Comparison of ENCODE assay signal across 8 cellular contexts in the genomic region with DNA sequence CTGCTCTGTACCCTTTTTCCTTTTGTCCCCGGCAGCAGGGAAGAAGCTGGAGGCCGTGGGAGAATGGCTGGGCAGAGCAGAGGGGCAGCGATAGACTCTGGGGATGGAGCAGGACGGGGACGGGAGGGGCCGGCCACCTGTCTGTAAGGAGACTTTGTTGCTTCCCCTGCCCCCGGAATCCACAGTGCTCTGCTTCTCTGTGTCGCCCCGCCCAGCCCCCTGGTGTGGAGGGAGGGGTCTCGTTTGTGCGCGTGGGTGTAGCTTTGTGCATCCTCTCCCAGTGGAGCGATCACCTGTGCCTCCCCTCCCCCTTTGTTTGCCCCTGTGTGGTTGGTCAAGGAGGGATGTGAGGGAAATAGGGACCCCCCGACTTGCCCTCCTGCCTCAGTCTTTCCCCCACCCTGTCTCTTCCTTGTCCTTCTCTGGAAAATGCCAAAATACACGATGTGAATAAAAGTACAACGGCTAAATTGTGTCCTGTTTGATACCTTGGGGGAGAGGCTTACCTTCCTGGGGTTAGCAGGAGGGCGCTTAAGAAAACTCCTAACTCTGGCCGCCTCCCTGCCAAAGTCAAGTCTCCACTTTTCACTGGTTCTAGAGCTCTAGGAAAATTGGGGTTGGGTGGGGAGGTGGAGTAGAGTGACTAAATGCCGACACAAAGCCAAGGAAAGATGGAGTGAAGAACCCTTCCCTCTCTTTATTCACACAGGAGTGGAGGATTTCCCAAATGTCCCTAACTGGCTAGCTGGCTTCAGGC. TPM values are rescaled to one million over a fixed set of nuclear protein-coding genes. Genes with fewer than 3 reads are reported as not detected.
DNase-seq lines count a peak whose midpoint lies in the region; ATAC-seq and TF ChIP-seq lines count a peak whose summit lies in the region.

No MANE protein-coding gene starts in this region.

- in situ Hi-C loops in transverse colon (cut with MboI; ENCODE audit: low pct_ligation_motif_present in 1 of 4, low pct_unique_long_range_greater_than_20kb in 1 of 4, low sequenced_read_pairs in 3 of 4): no loop called here

- H3K9me3 Mint-ChIP-seq in activated T-cell treated with anti-CD3 and anti-CD28 coated beads, Interleukin-2, amount 50 U/mL, for 72 hours: no peaks in the 10 kb centered on the region

- WGBS in lung, 2 donors: 84 to 87% methylated on average over 19 of the region's 19 CpGs
- 76 to 82% methylated on average over 4 to 19 of the region's 19 CpGs for WGBS in transverse colon (ENCODE audit: low coverage in 1 of 2), 2 donors

- H3K36me3 ChIP-seq in ascending aorta (peaks cover 54 to 61% of the 10 kb centered on the region in 2 donors), lung (ENCODE audit: control insufficient read depth in 2 of 2, insufficient read depth in 2 of 2, low read length in 2 of 2) (peaks cover 4 to 39% of the 10 kb centered on the region in 2 donors), transverse colon (peaks cover 0 to 30% (median 9%) of the 10 kb centered on the region in 4 donors)

- intact Hi-C loops in ascending aorta (cut with DNase I) (loop anchor here (2.0 kb wide), 1 partner anchor 14 kb away; the partner anchor contains the start of gene USP5), transverse colon (cut with DNase I; ENCODE audit: low total_unique reads) (loop anchor here (2.0 kb wide), 1 partner anchor 242 kb away; the partner anchor contains the start of gene C1RL)

- H3K27ac ChIP-seq in ascending aorta (peak overlapping the region; percentile 99), lung (ENCODE audit: low read depth in 1 of 2, low read length in 1 of 2) (peak overlapping the region; percentile 71 to 91), transverse colon (peak overlapping the region; percentile 97 to 99 (median 98))

- no peaks in the 10 kb centered on the region for H3K27me3 ChIP-seq in ascending aorta
- no peaks in the 10 kb centered on the region for H3K27me3 ChIP-seq in lung (ENCODE audit: control insufficient read depth, insufficient read depth)
- no peaks in the 10 kb centered on the region for H3K27me3 ChIP-seq in transverse colon

- no peak for TF ChIP-seq EP300 in transverse colon (IDR thresholded peaks at IDR 0.05; ENCODE audit: low read depth)

- H3K4me1 Mint-ChIP-seq in activated T-cell treated with anti-CD3 and anti-CD28 coated beads, Interleukin-2, amount 50 U/mL, for 72 hours (ENCODE audit: low read depth): peaks cover 50% of the 10 kb centered on the region

- TF ChIP-seq POLR2A in transverse colon (IDR thresholded peaks at IDR 0.05): no peak

- TF ChIP-seq CTCF in ascending aorta (IDR thresholded peaks at IDR 0.05) (no peak), lung (IDR thresholded peaks at IDR 0.05; ENCODE audit: control extremely low read depth, extremely low read depth) (no peak), transverse colon (IDR thresholded peaks at IDR 0.05) (no peak)

- peak overlapping the region; percentile 94 to 98 for H3K4me3 Mint-ChIP-seq in activated T-cell treated with anti-CD3 and anti-CD28 coated beads, Interleukin-2, amount 50 U/mL, for 72 hours

- DNase-seq in activated T-cell treated with anti-CD3 and anti-CD28 coated beads, Interleukin-2, amount 50 U/mL, for 72 hours: no peak
- no peak for DNase-seq in activated T-cell treated with anti-CD3 and anti-CD28 coated beads, Interleukin-2, amount 50 U/mL, for 1 hour
- DNase-seq in ascending aorta (ENCODE audit: low spot score in 2 of 2): no peak
- no peak for DNase-seq in lung (ENCODE audit: low spot score)
- no peak for DNase-seq in transverse colon
- no peak for DNase-seq in kidney tubule cell (ENCODE audit: low spot score)
- DNase-seq in SK-N-DZ (ENCODE audit: low spot score): no peak

- peaks cover 7 to 32% of the 10 kb centered on the region in 2 donors for H3K4me1 ChIP-seq in ascending aorta
- peaks cover 0 to 13% of the 10 kb centered on the region in 2 donors for H3K4me1 ChIP-seq in lung (ENCODE audit: control insufficient read depth in 2 of 2, insufficient read depth in 2 of 2, low read length in 2 of 2)
- peaks cover 16 to 37% (median 31%) of the 10 kb centered on the region in 4 donors for H3K4me1 ChIP-seq in transverse colon

- H3K9me3 ChIP-seq in ascending aorta (no peaks in the 10 kb centered on the region), lung (ENCODE audit: control insufficient read depth in 2 of 2, insufficient read depth in 1 of 2, low read length in 1 of 2) (no peaks in the 10 kb centered on the region), transverse colon (no peaks in the 10 kb centered on the region)

- no peak overlapping the region for H3K27ac Mint-ChIP-seq in activated T-cell treated with anti-CD3 and anti-CD28 coated beads, Interleukin-2, amount 50 U/mL, for 72 hours

- peaks cover 20 to 21% of the 10 kb centered on the region in 2 donors for H3K36me3 Mint-ChIP-seq in activated T-cell treated with anti-CD3 and anti-CD28 coated beads, Interleukin-2, amount 50 U/mL, for 72 hours (ENCODE audit: insufficient read depth in 2 of 2)

- peak overlapping the region; percentile 91 to 94 for H3K4me3 ChIP-seq in ascending aorta
- no peak overlapping the region for H3K4me3 ChIP-seq in lung
- H3K4me3 ChIP-seq in transverse colon: peak overlapping the region in 2 of 4 donors; percentile 93 to 99

- no peaks in the 10 kb centered on the region for H3K27me3 Mint-ChIP-seq in activated T-cell treated with anti-CD3 and anti-CD28 coated beads, Interleukin-2, amount 50 U/mL, for 72 hours (ENCODE audit: low read depth)

- no peak for ATAC-seq in activated T-cell treated with anti-CD3 and anti-CD28 coated beads, Interleukin-2, amount 50 U/mL, for 72 hours (replicated peaks in 1 of 2)
- no peak for ATAC-seq in lung (ENCODE audit: insufficient read depth, low FRiP score)
- ATAC-seq in HG03439 (IDR thresholded peaks at IDR 0.05; ENCODE audit: unreplicated experiment): no peak

RNA-seq across cellular contexts. Expression of gene TPI1, which starts 1.0 kb away (rescaled TPM):
- 100 to 1,000 TPM; 504 to 562 TPM for total RNA-seq in activated T-cell treated with anti-CD3 and anti-CD28 coated beads, Interleukin-2, amount 50 U/mL, for 72 hours
- total RNA-seq in ascending aorta (482 TPM), lung (100 to 1,000 TPM; 256 to 507 TPM), transverse colon (100 to 1,000 TPM; 360 to 671 (median 400) TPM)
- 1,000 to 10,000 TPM in 1 of 2 donors, 100 to 1,000 TPM in 1; 362 to 1,097 TPM for polyA plus RNA-seq in lung
- polyA plus RNA-seq in SK-N-DZ (2014; cell fraction: cytosol; rRNA removed): 2,395 and 2,806 TPM in 2 replicates
- polyA plus RNA-seq in SK-N-DZ (2014; cell fraction: nucleus; rRNA removed): 1,106 and 1,586 TPM in 2 replicates

RNA-seq across cellular contexts. Expression of gene SPSB2, which starts 6.8 kb away (rescaled TPM):
- total RNA-seq in activated T-cell treated with anti-CD3 and anti-CD28 coated beads, Interleukin-2, amount 50 U/mL, for 72 hours: 10 to 100 TPM in 1 of 2 donors, 1 to 10 TPM in 1; 9.6 to 10.4 TPM
- total RNA-seq in ascending aorta (14.5 TPM), lung (10 to 100 TPM; 25.3 to 37.5 TPM), transverse colon (10 to 100 TPM in 2 of 4 donors, 1 to 10 TPM in 2; 4.5 to 21.0 (median 8.2) TPM)
- polyA plus RNA-seq in lung: 10 to 100 TPM; 21.0 to 39.8 TPM
- polyA plus RNA-seq in SK-N-DZ (2014; cell fraction: cytosol; rRNA removed): 7.3 and 11.0 TPM in 2 replicates
- 6.0 and 9.9 TPM in 2 replicates for polyA plus RNA-seq in SK-N-DZ (2014; cell fraction: nucleus; rRNA removed)

RNA-seq across cellular contexts. Expression of gene USP5, which starts 14.4 kb away (rescaled TPM):
- 100 to 1,000 TPM in 1 of 2 donors, 10 to 100 TPM in 1; 98.0 to 105 TPM for total RNA-seq in activated T-cell treated with anti-CD3 and anti-CD28 coated beads, Interleukin-2, amount 50 U/mL, for 72 hours
- total RNA-seq in ascending aorta: 46.2 TPM
- 10 to 100 TPM; 35.3 to 92.1 TPM for total RNA-seq in lung
- 10 to 100 TPM; 24.8 to 38.1 TPM for polyA plus RNA-seq in lung
- total RNA-seq in transverse colon: 100 to 1,000 TPM in 1 of 4 donors, 10 to 100 TPM in 3; 30.5 to 171 (median 35.4) TPM
- polyA plus RNA-seq in SK-N-DZ (2014; cell fraction: cytosol; rRNA removed): 126 and 127 TPM in 2 replicates
- polyA plus RNA-seq in SK-N-DZ (2014; cell fraction: nucleus; rRNA removed): 193 and 196 TPM in 2 replicates

RNA-seq across cellular contexts. Expression of gene CDCA3, which starts 15.3 kb away (rescaled TPM):
- total RNA-seq in activated T-cell treated with anti-CD3 and anti-CD28 coated beads, Interleukin-2, amount 50 U/mL, for 72 hours: 10 to 100 TPM; 67.7 to 94.8 TPM
- total RNA-seq in ascending aorta (not detected), lung (1 to 10 TPM; 1.3 to 3.5 TPM), transverse colon (1 to 10 TPM in 3 of 4 donors, not detected in 1; 3.0 to 8.8 (median 3.3) TPM)
- polyA plus RNA-seq in lung: 1 to 10 TPM; 2.2 to 4.1 TPM
- polyA plus RNA-seq in SK-N-DZ (2014; cell fraction: cytosol; rRNA removed): 72.9 and 97.2 TPM in 2 replicates
- polyA plus RNA-seq in SK-N-DZ (2014; cell fraction: nucleus; rRNA removed): 191 and 199 TPM in 2 replicates

RNA-seq across cellular contexts. Expression of gene GNB3, which starts 25.6 kb away (rescaled TPM):
- total RNA-seq in activated T-cell treated with anti-CD3 and anti-CD28 coated beads, Interleukin-2, amount 50 U/mL, for 72 hours: 1 to 10 TPM in 1 of 2 donors, under 1 TPM in 1; 0.95 to 1.3 TPM
- total RNA-seq in ascending aorta (10.4 TPM), lung (1 to 10 TPM; 1.3 to 3.3 TPM), transverse colon (under 1 TPM in 2 of 4 donors, not detected in 2; 0.14 to 0.32 TPM)
- polyA plus RNA-seq in lung: 1 to 10 TPM; 1.2 to 2.0 TPM
- polyA plus RNA-seq in SK-N-DZ (2014; cell fraction: cytosol; rRNA removed): 8.4 and 16.4 TPM in 2 replicates
- 110 and 150 TPM in 2 replicates for polyA plus RNA-seq in SK-N-DZ (2014; cell fraction: nucleus; rRNA removed)
